10 cellular contexts compared by ENCODE assay signal in genomic region chr16:84343800-84344199, GRCh38. TPM values are rescaled to one million over a fixed set of nuclear protein-coding genes. Genes with fewer than 3 reads are reported as not detected.
"Had no signal": no experiment of that assay in that cellular context is flagged by ENCODE, and none has a peak within 500 bp of the region (broad histone marks: within the 10 kb centered on the region; RNA-seq: fewer than 3 reads in every experiment).

No MANE protein-coding gene starts in this region.

RNA-seq across cellular contexts. Expression of gene ATP2C2, which starts 24.5 kb away (rescaled TPM):
- total RNA-seq: chondrocyte, dermis blood vessel endothelial cell, dermis microvascular lymphatic vessel endothelial cell, endothelial cell of umbilical vein, fibroblast of lung, fibroblast of villous mesenchyme, glomerular endothelial cell, heart left ventricle had no signal
- polyA plus RNA-seq: endothelial cell of umbilical vein, fibroblast of lung had no signal

RNA-seq across cellular contexts. Expression of gene WFDC1, which starts 49.1 kb away (rescaled TPM):
- total RNA-seq: dermis blood vessel endothelial cell, dermis microvascular lymphatic vessel endothelial cell, endothelial cell of umbilical vein, epithelial cell of proximal tubule, foreskin keratinocyte, glomerular endothelial cell had no signal
- polyA plus RNA-seq: endothelial cell of umbilical vein, foreskin keratinocyte had no signal
